27 cellular contexts compared by ENCODE assay signal in the genomic region with DNA sequence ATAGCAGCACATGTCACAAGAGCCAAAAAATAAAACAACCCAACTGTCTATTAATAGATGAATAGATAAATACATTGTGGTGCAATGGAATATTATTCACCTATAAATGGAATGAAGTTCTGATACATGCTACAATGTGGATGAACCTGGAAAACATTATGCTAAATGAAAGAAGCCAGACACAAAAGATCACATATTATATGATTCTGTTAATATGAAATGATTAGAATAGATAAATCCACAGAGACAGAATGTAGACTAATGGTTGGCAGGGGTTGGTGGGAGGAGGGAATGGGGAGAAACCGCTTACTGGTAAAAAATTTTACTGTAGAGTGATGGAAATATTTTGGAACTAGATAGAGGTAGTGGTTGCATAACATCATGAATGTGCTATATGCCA.
"Had no signal": no experiment of that assay in that cellular context is flagged by ENCODE, and none has a peak within 500 bp of the region (broad histone marks: within the 10 kb centered on the region; RNA-seq: fewer than 3 reads in every experiment).

No MANE protein-coding gene starts in this region.

- H3K9ac ChIP-seq: KMS-11 had no signal

- H3K9me3 Mint-ChIP-seq: activated CD4-positive, alpha-beta T cell treated with anti-CD3 and anti-CD28 coated beads, Interleukin-2, amount 10 ng/mL, durations not matched to agents 7 days and 5 days; activated naive CD4-positive, alpha-beta T cell treated with anti-CD3 and anti-CD28 coated beads, Interleukin-2, amount 10 ng/mL, durations not matched to agents 7 days and 5 days; activated T-cell treated with anti-CD3 and anti-CD28 coated beads, Interleukin-2, amount 50 U/mL, for 24 hours; central memory CD8-positive, alpha-beta T cell; T-helper 2 cell treated with Interferon-gamma antibody and Interleukin-4, amounts not matched to agents 5 μg/mL and 100 μg/mL, for 36 hours had no signal

- H3K27me3 ChIP-seq: cardiac muscle cell, Peyer's patch, SJSA1 had no signal

- H3K27ac Mint-ChIP-seq: activated CD4-positive, alpha-beta T cell treated with anti-CD3 and anti-CD28 coated beads for 36 hours; activated CD4-positive, alpha-beta T cell treated with anti-CD3 and anti-CD28 coated beads, Interleukin-2, amount 10 ng/mL, durations not matched to agents 7 days and 5 days; activated CD8-positive, alpha-beta T cell treated with anti-CD3 and anti-CD28 coated beads, Interleukin-2, amount 10 ng/mL, durations not matched to agents 7 days and 5 days; activated naive CD4-positive, alpha-beta T cell treated with anti-CD3 and anti-CD28 coated beads, Interleukin-2, amount 10 ng/mL, durations not matched to agents 7 days and 5 days; T-helper 2 cell treated with Interferon-gamma antibody and Interleukin-4, amounts not matched to agents 5 μg/mL and 100 μg/mL, for 36 hours had no signal

- H3K27me3 Mint-ChIP-seq: activated CD4-positive, alpha-beta T cell treated with anti-CD3 and anti-CD28 coated beads for 36 hours; activated CD4-positive, alpha-beta T cell treated with anti-CD3 and anti-CD28 coated beads, Interleukin-2, amount 10 ng/mL, durations not matched to agents 7 days and 5 days; activated naive CD4-positive, alpha-beta T cell treated with anti-CD3 and anti-CD28 coated beads, Interleukin-2, amount 10 ng/mL, durations not matched to agents 7 days and 5 days; activated T-cell treated with anti-CD3 and anti-CD28 coated beads, Interleukin-2, amount 50 U/mL, for 24 hours; central memory CD8-positive, alpha-beta T cell had no signal

- DNase-seq: activated CD4-positive, alpha-beta T cell treated with anti-CD3 and anti-CD28 coated beads for 36 hours; activated CD4-positive, alpha-beta T cell treated with anti-CD3 and anti-CD28 coated beads, Interleukin-2, amount 10 ng/mL, durations not matched to agents 7 days and 5 days; activated CD4-positive, alpha-beta T cell treated with anti-CD3 and anti-CD28 coated beads, Interleukin-2, amount 50 U/mL, for 48 hours; activated CD8-positive, alpha-beta T cell treated with anti-CD3 and anti-CD28 coated beads, Interleukin-2, amount 10 ng/mL, durations not matched to agents 7 days and 5 days; activated gamma-delta T cell treated with Interleukin-2 at 50 U/mL for 16 hours; activated naive CD4-positive, alpha-beta T cell treated with anti-CD3 and anti-CD28 coated beads, Interleukin-2, amount 10 ng/mL, durations not matched to agents 7 days and 5 days; activated T-cell treated with anti-CD3 and anti-CD28 coated beads, Interleukin-2, amount 50 U/mL, for 24 hours; anterior cingulate cortex; NCI-H1105; NCI-H1417 treated with DMSO at 0.1 percent for 48 hours; NCI-H187 treated with DMSO at 0.1 percent for 48 hours; NCI-H2081; NCI-H2171 treated with DMSO at 0.1 percent for 48 hours; NCI-H226; NCI-H446 treated with DMSO at 0.1 percent for 48 hours; NCI-H524; NCI-H69; PC-3; Peyer's patch; RPMI8226; SHP77 treated with DMSO at 0.1 percent for 48 hours; SW 1271 had no signal

- H3K4me2 ChIP-seq: KMS-11 had no signal

- H3K4me3 ChIP-seq: cardiac muscle cell, Peyer's patch, SJSA1 had no signal

- H3K4me3 Mint-ChIP-seq: activated CD4-positive, alpha-beta T cell treated with anti-CD3 and anti-CD28 coated beads for 36 hours; activated CD4-positive, alpha-beta T cell treated with anti-CD3 and anti-CD28 coated beads, Interleukin-2, amount 10 ng/mL, durations not matched to agents 7 days and 5 days; activated CD8-positive, alpha-beta T cell treated with anti-CD3 and anti-CD28 coated beads, Interleukin-2, amount 10 ng/mL, durations not matched to agents 7 days and 5 days; activated naive CD4-positive, alpha-beta T cell treated with anti-CD3 and anti-CD28 coated beads, Interleukin-2, amount 10 ng/mL, durations not matched to agents 7 days and 5 days; activated T-cell treated with anti-CD3 and anti-CD28 coated beads, Interleukin-2, amount 50 U/mL, for 24 hours; central memory CD8-positive, alpha-beta T cell; T-helper 2 cell treated with Interferon-gamma antibody and Interleukin-4, amounts not matched to agents 5 μg/mL and 100 μg/mL, for 36 hours had no signal

- ATAC-seq: activated CD4-positive, alpha-beta T cell treated with anti-CD3 and anti-CD28 coated beads for 36 hours; activated CD8-positive, alpha-beta T cell treated with anti-CD3 and anti-CD28 coated beads, Interleukin-2, amount 10 ng/mL, durations not matched to agents 7 days and 5 days; PC-3 had no signal

- H3K27ac ChIP-seq: cardiac muscle cell, KMS-11, Peyer's patch, SJSA1 had no signal

- H3K9me3 ChIP-seq: Peyer's patch, SJSA1 had no signal
